Comparison of ENCODE assay signal across 21 cellular contexts in the genomic region with DNA sequence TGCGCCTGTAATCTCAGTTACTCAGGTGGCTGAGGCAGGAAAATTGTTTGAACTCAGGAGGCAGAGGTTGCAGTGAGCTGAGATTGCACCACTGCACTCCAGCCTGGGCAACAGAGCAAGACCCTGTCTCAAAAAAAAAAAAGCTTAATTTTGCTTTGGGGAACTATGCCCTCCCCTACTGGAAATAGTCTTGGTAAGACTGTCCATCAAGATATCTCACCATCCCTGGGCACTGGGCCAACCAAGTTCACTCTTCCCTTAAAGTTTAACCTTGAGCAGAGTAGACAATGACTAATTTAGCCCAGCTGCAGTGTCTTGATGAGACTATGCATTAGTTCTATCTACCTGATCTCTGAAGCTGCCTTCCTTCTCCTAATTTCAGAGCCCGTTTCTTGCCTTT. TPM values are rescaled to one million over a fixed set of nuclear protein-coding genes. Genes with fewer than 3 reads are reported as not detected.
A peak's percentile ranks its signal among the peaks of the same experiment; 100 is the strongest.
DNase-seq lines count a peak whose midpoint lies in the region; TF ChIP-seq lines count a peak whose summit lies in the region.
"Had no signal": no experiment of that assay in that cellular context is flagged by ENCODE, and none has a peak within 500 bp of the region (broad histone marks: within the 10 kb centered on the region; RNA-seq: fewer than 3 reads in every experiment).

No MANE protein-coding gene starts in this region.

- intact Hi-C loops in activated T-helper 2 cell treated with anti-CD3 and anti-CD28 coated beads, Interferon-gamma antibody, Interleukin-2, Interleukin-4, amounts not matched to agents 10 μg/mL and 5 μg/mL and 100 μg/mL, durations not matched to agents 14 hours and 24 hours and 36 hours (cut with micrococcal nuclease): no loop called here

- H3K4me3 ChIP-seq in foreskin fibroblast (ENCODE audit: low read depth in 1 of 2, low read length in 2 of 2): no peak overlapping the region
- H3K4me3 ChIP-seq: ascending aorta, hepatocyte, smooth muscle cell had no signal

- no peaks in the 10 kb centered on the region for H3K27me3 Mint-ChIP-seq in activated CD4-positive, alpha-beta T cell treated with anti-CD3 and anti-CD28 coated beads, Interleukin-2, amount 10 ng/mL, durations not matched to agents 7 days and 5 days
- no peaks in the 10 kb centered on the region for H3K27me3 Mint-ChIP-seq in activated T-helper 2 cell treated with anti-CD3 and anti-CD28 coated beads, Interferon-gamma antibody, Interleukin-2, Interleukin-4, amounts not matched to agents 10 μg/mL and 5 μg/mL and 100 μg/mL, durations not matched to agents 14 hours and 24 hours and 36 hours (ENCODE audit: low read depth)
- H3K27me3 Mint-ChIP-seq: memory B cell; naive thymus-derived CD8-positive, alpha-beta T cell; progenitor cell of endocrine pancreas had no signal

- no peak overlapping the region for H3K27ac Mint-ChIP-seq in activated CD4-positive, alpha-beta T cell treated with anti-CD3 and anti-CD28 coated beads, Interleukin-2, amount 10 ng/mL, durations not matched to agents 7 days and 5 days
- peak overlapping the region; percentile 19 for H3K27ac Mint-ChIP-seq in activated T-helper 2 cell treated with anti-CD3 and anti-CD28 coated beads, Interferon-gamma antibody, Interleukin-2, Interleukin-4, amounts not matched to agents 10 μg/mL and 5 μg/mL and 100 μg/mL, durations not matched to agents 14 hours and 24 hours and 36 hours
- H3K27ac Mint-ChIP-seq: endodermal cell, memory B cell, progenitor cell of endocrine pancreas had no signal

- TF ChIP-seq CTCF in foreskin fibroblast (IDR thresholded peaks at IDR 0.05; ENCODE audit: low read depth, low read length): no peak

- peaks cover 8% of the 10 kb centered on the region for H3K9me3 Mint-ChIP-seq in activated CD4-positive, alpha-beta T cell treated with anti-CD3 and anti-CD28 coated beads, Interleukin-2, amount 10 ng/mL, durations not matched to agents 7 days and 5 days
- H3K9me3 Mint-ChIP-seq in activated T-helper 2 cell treated with anti-CD3 and anti-CD28 coated beads, Interferon-gamma antibody, Interleukin-2, Interleukin-4, amounts not matched to agents 10 μg/mL and 5 μg/mL and 100 μg/mL, durations not matched to agents 14 hours and 24 hours and 36 hours: peaks cover 5% of the 10 kb centered on the region

- POLR2A ChIA-PET in activated CD4-positive, alpha-beta T cell treated with anti-CD3 and anti-CD28 coated beads, Interleukin-2, amount 10 ng/mL, durations not matched to agents 7 days and 5 days (lab: Charles Lee): interaction anchor here (0.7 kb wide), 1 partner anchor 21 kb away, joined by 5 read pairs; no protein-coding TSS in a partner anchor

- H3K4me1 Mint-ChIP-seq in activated CD4-positive, alpha-beta T cell treated with anti-CD3 and anti-CD28 coated beads, Interleukin-2, amount 10 ng/mL, durations not matched to agents 7 days and 5 days: peaks cover 38% of the 10 kb centered on the region
- peaks cover 56% of the 10 kb centered on the region for H3K4me1 Mint-ChIP-seq in activated T-helper 2 cell treated with anti-CD3 and anti-CD28 coated beads, Interferon-gamma antibody, Interleukin-2, Interleukin-4, amounts not matched to agents 10 μg/mL and 5 μg/mL and 100 μg/mL, durations not matched to agents 14 hours and 24 hours and 36 hours (ENCODE audit: low read depth)
- H3K4me1 Mint-ChIP-seq: CD14-positive monocyte had no signal

- peak; percentile 48 for DNase-seq in activated CD4-positive, alpha-beta T cell treated with anti-CD3 and anti-CD28 coated beads for 48 hours
- DNase-seq in activated CD4-positive, alpha-beta T cell treated with anti-CD3 and anti-CD28 coated beads, Interleukin-2, amount 10 ng/mL, durations not matched to agents 7 days and 5 days: no peak
- DNase-seq in HK-2 (ENCODE audit: unreplicated experiment) (peak; percentile 75), kidney glomerular epithelial cell (lab: John Stamatoyannopoulos, UW) (peak; percentile 72), NCI-H2196 treated with DMSO at 0.1 percent for 48 hours (lab: John Stamatoyannopoulos, UW; ENCODE audit: unreplicated experiment) (no peak), NCI-H345 treated with DMSO at 0.1 percent for 48 hours (lab: John Stamatoyannopoulos, UW; ENCODE audit: unreplicated experiment) (no peak), foreskin fibroblast (no peak)
- DNase-seq in activated T-helper 2 cell treated with anti-CD3 and anti-CD28 coated beads, Interferon-gamma antibody, Interleukin-2, Interleukin-4, amounts not matched to agents 10 μg/mL and 5 μg/mL and 100 μg/mL, durations not matched to agents 14 hours and 24 hours and 36 hours (ENCODE audit: low spot score): no peak
- DNase-seq: activated effector memory CD4-positive, alpha-beta T cell treated with Interleukin-2 at 50 U/mL for 16 hours; cerebellar nuclear complex; DMS153; endodermal cell; naive thymus-derived CD8-positive, alpha-beta T cell; NCI-H345; SW 1271 had no signal

- CTCF ChIA-PET in activated CD4-positive, alpha-beta T cell treated with anti-CD3 and anti-CD28 coated beads, Interleukin-2, amount 10 ng/mL, durations not matched to agents 7 days and 5 days (lab: Charles Lee): interaction anchor here (0.7 to 0.8 kb wide), 3 partner anchors 11 to 31 kb away, joined by 3 to 7 read pairs (median 3); no protein-coding TSS in a partner anchor

- H3K36me3 Mint-ChIP-seq in activated CD4-positive, alpha-beta T cell treated with anti-CD3 and anti-CD28 coated beads, Interleukin-2, amount 10 ng/mL, durations not matched to agents 7 days and 5 days (ENCODE audit: low read depth): peaks cover 42% of the 10 kb centered on the region
- H3K36me3 Mint-ChIP-seq in activated T-helper 2 cell treated with anti-CD3 and anti-CD28 coated beads, Interferon-gamma antibody, Interleukin-2, Interleukin-4, amounts not matched to agents 10 μg/mL and 5 μg/mL and 100 μg/mL, durations not matched to agents 14 hours and 24 hours and 36 hours (ENCODE audit: low read depth): peaks cover 65% of the 10 kb centered on the region

- H3K4me3 Mint-ChIP-seq in activated CD4-positive, alpha-beta T cell treated with anti-CD3 and anti-CD28 coated beads, Interleukin-2, amount 10 ng/mL, durations not matched to agents 7 days and 5 days: no peak overlapping the region
- no peak overlapping the region for H3K4me3 Mint-ChIP-seq in activated T-helper 2 cell treated with anti-CD3 and anti-CD28 coated beads, Interferon-gamma antibody, Interleukin-2, Interleukin-4, amounts not matched to agents 10 μg/mL and 5 μg/mL and 100 μg/mL, durations not matched to agents 14 hours and 24 hours and 36 hours (ENCODE audit: low read depth)
- H3K4me3 Mint-ChIP-seq: CD14-positive monocyte; endodermal cell; memory B cell; naive thymus-derived CD8-positive, alpha-beta T cell had no signal

RNA-seq across cellular contexts. Expression of a gene that starts 44.7 kb away (rescaled TPM):
- total RNA-seq in activated CD4-positive, alpha-beta T cell treated with anti-CD3 and anti-CD28 coated beads, Interleukin-2, amount 10 ng/mL, durations not matched to agents 7 days and 5 days: 10 to 100 TPM; 39.3 to 44.4 TPM
- 76.7 and 80.7 TPM in 2 replicates for total RNA-seq in activated T-helper 2 cell treated with anti-CD3 and anti-CD28 coated beads, Interferon-gamma antibody, Interleukin-2, Interleukin-4, amounts not matched to agents 10 μg/mL and 5 μg/mL and 100 μg/mL, durations not matched to agents 14 hours and 24 hours and 36 hours

Comparison
In these comparisons a context has a peak if more than half of its experiments do, and no peak if none do; other contexts are left out.
1. DNase-seq: peak in activated CD4-positive, alpha-beta T cell treated with anti-CD3 and anti-CD28 coated beads for 48 hours (single experiment), HK-2 (single experiment) and kidney glomerular epithelial cell (single experiment); none in activated CD4-positive, alpha-beta T cell treated with anti-CD3 and anti-CD28 coated beads, Interleukin-2, amount 10 ng/mL, durations not matched to agents 7 days and 5 days (single experiment), activated T-helper 2 cell treated with anti-CD3 and anti-CD28 coated beads, Interferon-gamma antibody, Interleukin-2, Interleukin-4, amounts not matched to agents 10 μg/mL and 5 μg/mL and 100 μg/mL, durations not matched to agents 14 hours and 24 hours and 36 hours (single experiment), NCI-H2196 treated with DMSO at 0.1 percent for 48 hours (single experiment), NCI-H345 treated with DMSO at 0.1 percent for 48 hours (single experiment) and foreskin fibroblast (0 of 2).